1 cellular context compared by ENCODE assay signal in genomic region chr2:176177580-176178270, GRCh38.
TF ChIP-seq lines count a peak whose summit lies in the region.

No MANE protein-coding gene starts in this region.

TF ChIP-seq in WTC11, 78 proteins besides CTCF, POLR2A, EP300 and RAD21 (continued from another document):
- TF ChIP-seq USF1 (CRISPR knock-in tag; IDR thresholded peaks at IDR 0.05) (peak; percentile 64), GABPB1 (CRISPR knock-in tag; IDR thresholded peaks at IDR 0.05) (no peak), CREB1 (CRISPR knock-in tag; IDR thresholded peaks at IDR 0.05) (no peak)
